ENCODE assay signal across 26 cellular contexts in genomic region chr3:167657684-167658225, GRCh38. TPM values are rescaled to one million over a fixed set of nuclear protein-coding genes. Genes with fewer than 3 reads are reported as not detected.
"Had no signal": no experiment of that assay in that cellular context is flagged by ENCODE, and none has a peak within 500 bp of the region (broad histone marks: within the 10 kb centered on the region; RNA-seq: fewer than 3 reads in every experiment).

No MANE protein-coding gene starts in this region.

- H3K4me3 Mint-ChIP-seq: activated CD4-positive, alpha-beta memory T cell treated with anti-CD3 and anti-CD28 coated beads for 36 hours; activated naive CD8-positive, alpha-beta T cell treated with anti-CD3 and anti-CD28 coated beads, Interleukin-2, amount 50 U/mL, for 24 hours; activated T-helper 1 cell treated with anti-CD3 and anti-CD28 coated beads, Interleukin-12 subunit alpha, Interleukin-12 subunit beta, Interleukin-2, Interleukin-4 antibody, amounts not matched to agents 30 ng/mL and 10 ng/mL and 1 ng/mL, durations not matched to agents 14 hours and 24 hours and 36 hours; effector memory CD8-positive, alpha-beta T cell; natural killer cell; stimulated activated memory B cell treated with anti-CD40 and anti-IgM and Interleukin-4, amounts not matched to agents 10 μg/mL and 1 μg/mL and 100 μg/mL, for 72 hours; T-helper 17 cell had no signal

- H3K27ac Mint-ChIP-seq: activated CD4-positive, alpha-beta memory T cell treated with anti-CD3 and anti-CD28 coated beads for 36 hours; activated naive CD8-positive, alpha-beta T cell treated with anti-CD3 and anti-CD28 coated beads, Interleukin-2, amount 50 U/mL, for 24 hours; activated T-helper 1 cell treated with anti-CD3 and anti-CD28 coated beads, Interleukin-12 subunit alpha, Interleukin-12 subunit beta, Interleukin-2, Interleukin-4 antibody, amounts not matched to agents 30 ng/mL and 10 ng/mL and 1 ng/mL, durations not matched to agents 14 hours and 24 hours and 36 hours; effector memory CD8-positive, alpha-beta T cell; natural killer cell; stimulated activated memory B cell treated with anti-CD40 and anti-IgM and Interleukin-4, amounts not matched to agents 10 μg/mL and 1 μg/mL and 100 μg/mL, for 72 hours; T-helper 17 cell had no signal

- H3K27me3 Mint-ChIP-seq: activated naive CD8-positive, alpha-beta T cell treated with anti-CD3 and anti-CD28 coated beads, Interleukin-2, amount 50 U/mL, for 24 hours; stimulated activated memory B cell treated with anti-CD40 and anti-IgM and Interleukin-4, amounts not matched to agents 10 μg/mL and 1 μg/mL and 100 μg/mL, for 72 hours had no signal

- DNase-seq: activated CD4-positive, alpha-beta memory T cell treated with anti-CD3 and anti-CD28 coated beads for 36 hours; activated CD4-positive, alpha-beta T cell treated with anti-CD3 and anti-CD28 coated beads for 48 hours; activated gamma-delta T cell; activated naive CD4-positive, alpha-beta T cell treated with anti-CD3 and anti-CD28 coated beads, Interleukin-2, amount 50 U/mL, for 16 hours; activated naive CD8-positive, alpha-beta T cell treated with anti-CD3 and anti-CD28 coated beads, Interleukin-2, amount 50 U/mL, for 24 hours; anterior cingulate cortex; brain microvascular endothelial cell; central memory CD4-positive, alpha-beta T cell; dermis blood vessel endothelial cell; effector memory CD8-positive, alpha-beta T cell; esophagus squamous epithelium; heart left ventricle; left ventricle myocardium superior; midbrain; natural killer cell; posterior cingulate gyrus; stimulated activated CD4-positive, alpha-beta T cell treated with anti-CD3 and anti-CD28 coated beads, Interleukin-15, amount 100 ng/mL, for 24 hours; T-helper 17 cell; transverse colon had no signal

- H3K27me3 ChIP-seq: brain microvascular endothelial cell, esophagus squamous epithelium, gastroesophageal sphincter, heart left ventricle, transverse colon had no signal

- H3K4me2 ChIP-seq: smooth muscle cell had no signal

- H3K36me3 Mint-ChIP-seq: activated CD4-positive, alpha-beta memory T cell treated with anti-CD3 and anti-CD28 coated beads for 36 hours; natural killer cell; stimulated activated memory B cell treated with anti-CD40 and anti-IgM and Interleukin-4, amounts not matched to agents 10 μg/mL and 1 μg/mL and 100 μg/mL, for 72 hours had no signal

- FAIRE-seq: islet of Langerhans, urothelium cell line had no signal

- H3K4me1 ChIP-seq: transverse colon had no signal

- H3K9me3 Mint-ChIP-seq: activated CD4-positive, alpha-beta memory T cell treated with anti-CD3 and anti-CD28 coated beads for 36 hours; activated naive CD8-positive, alpha-beta T cell treated with anti-CD3 and anti-CD28 coated beads, Interleukin-2, amount 50 U/mL, for 24 hours; activated T-helper 1 cell treated with anti-CD3 and anti-CD28 coated beads, Interleukin-12 subunit alpha, Interleukin-12 subunit beta, Interleukin-2, Interleukin-4 antibody, amounts not matched to agents 30 ng/mL and 10 ng/mL and 1 ng/mL, durations not matched to agents 14 hours and 24 hours and 36 hours; effector memory CD8-positive, alpha-beta T cell; stimulated activated memory B cell treated with anti-CD40 and anti-IgM and Interleukin-4, amounts not matched to agents 10 μg/mL and 1 μg/mL and 100 μg/mL, for 72 hours had no signal

- H3K4me3 ChIP-seq: esophagus squamous epithelium, gastroesophageal sphincter, heart left ventricle, smooth muscle cell, transverse colon had no signal

- H3K9me3 ChIP-seq: esophagus squamous epithelium, gastroesophageal sphincter, heart left ventricle, transverse colon had no signal

- ATAC-seq: activated naive CD8-positive, alpha-beta T cell treated with anti-CD3 and anti-CD28 coated beads, Interleukin-2, amount 50 U/mL, for 24 hours; effector memory CD8-positive, alpha-beta T cell; gastroesophageal sphincter; heart left ventricle; left ventricle myocardium superior; natural killer cell; sciatic nerve; stimulated activated memory B cell treated with anti-CD40 and anti-IgM and Interleukin-4, amounts not matched to agents 10 μg/mL and 1 μg/mL and 100 μg/mL, for 72 hours; T-helper 17 cell had no signal

- H3K27ac ChIP-seq: brain microvascular endothelial cell, esophagus squamous epithelium, gastroesophageal sphincter, heart left ventricle, transverse colon had no signal

- H3K36me3 ChIP-seq: brain microvascular endothelial cell, esophagus squamous epithelium, gastroesophageal sphincter, heart left ventricle, transverse colon had no signal

RNA-seq across cellular contexts. Expression of gene WDR49, which starts 4.0 kb away (rescaled TPM):
- total RNA-seq: activated CD4-positive, alpha-beta memory T cell treated with anti-CD3 and anti-CD28 coated beads for 36 hours; activated T-helper 1 cell treated with anti-CD3 and anti-CD28 coated beads, Interleukin-12 subunit alpha, Interleukin-12 subunit beta, Interleukin-2, Interleukin-4 antibody, amounts not matched to agents 30 ng/mL and 10 ng/mL and 1 ng/mL, durations not matched to agents 14 hours and 24 hours and 36 hours had no signal
- polyA plus RNA-seq: smooth muscle cell had no signal
